14 cellular contexts compared by ENCODE assay signal in the genomic region with DNA sequence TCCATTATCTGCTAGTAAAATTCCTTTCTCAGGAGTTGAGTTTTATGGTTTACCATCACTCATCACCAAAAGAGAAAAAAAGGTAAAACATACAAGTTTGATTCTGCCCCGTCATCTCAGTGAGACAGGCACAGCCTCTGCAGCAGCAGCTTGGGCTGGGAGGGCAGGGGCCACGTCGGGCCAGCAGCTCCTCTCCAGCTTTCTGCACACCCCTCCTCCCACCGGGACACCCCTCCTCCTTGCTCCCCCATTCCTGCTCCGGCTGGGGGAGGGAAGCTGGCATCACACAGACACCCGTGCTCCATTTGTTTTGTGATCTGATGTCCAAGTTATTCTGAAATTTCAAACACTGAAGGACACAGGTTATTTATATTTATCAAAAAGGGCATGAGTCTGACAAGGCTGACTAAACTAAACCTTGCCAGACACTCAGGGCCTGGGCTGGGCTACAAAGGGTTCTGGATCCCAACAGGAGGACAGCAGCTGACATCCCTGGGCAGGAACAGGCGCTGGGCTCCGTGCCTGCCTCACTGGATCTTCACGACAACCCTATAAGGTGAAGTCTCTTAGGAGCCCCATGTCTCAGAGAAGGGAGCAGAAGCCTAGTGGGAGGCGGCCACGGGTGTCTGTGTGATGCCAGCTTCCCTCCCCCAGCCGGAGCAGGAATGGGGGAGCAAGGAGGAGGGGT.
A peak's percentile ranks its signal among the peaks of the same experiment; 100 is the strongest.
DNase-seq lines count a peak whose midpoint lies in the region; ATAC-seq, FAIRE-seq and TF ChIP-seq lines count a peak whose summit lies in the region.
"Had no signal": no experiment of that assay in that cellular context is flagged by ENCODE, and none has a peak within 500 bp of the region (broad histone marks: within the 10 kb centered on the region; RNA-seq: fewer than 3 reads in every experiment).

No MANE protein-coding gene starts in this region.

- H3K36me3 ChIP-seq in BLaER1 (0 out of 2 replicates have a peak, but pooled peaks cover 3% of the 10 kb centered on the region), adipocyte (ENCODE audit: control insufficient read depth, insufficient read depth, low read length, severe bottlenecking) (no peaks in the 10 kb centered on the region), left ventricle myocardium inferior (no peaks in the 10 kb centered on the region), prostate gland (no peaks in the 10 kb centered on the region)

- WGBS in prostate gland = 39% methylated on average over 11 of the region's 12 CpGs

- H3K4me1 ChIP-seq in BLaER1 (peaks cover 75% of the 10 kb centered on the region), adipocyte (ENCODE audit: control insufficient read depth, insufficient read depth, low read length) (peaks cover 25% of the 10 kb centered on the region), left ventricle myocardium inferior (peaks cover 63% of the 10 kb centered on the region), prostate gland (replicated peaks) (peaks cover 8% of the 10 kb centered on the region)

- peak overlapping the region; percentile 80 for H3K4me2 ChIP-seq in BLaER1
- H3K4me2 ChIP-seq: PC-9 had no signal

- H3K9ac ChIP-seq in BLaER1 = peak overlapping the region; percentile 65; the same call in 1 of the 2 replicates
- H3K9ac ChIP-seq in adipocyte (ENCODE audit: low read length) = peak overlapping the region; percentile 55

- H3K9me3 ChIP-seq in BLaER1 (no peaks in the 10 kb centered on the region), adipocyte (ENCODE audit: control insufficient read depth, low read length) (no peaks in the 10 kb centered on the region), left ventricle myocardium inferior (replicated peaks) (no peaks in the 10 kb centered on the region), prostate gland (no peaks in the 10 kb centered on the region)

- DNase-seq in adipocyte (ENCODE audit: low read depth) (no peak), left ventricle myocardium inferior (peak; percentile 83), prostate gland (ENCODE audit: low spot score) (no peak), frontal cortex (ENCODE audit: low spot score in 2 of 2) (no peak)
- DNase-seq: activated naive CD4-positive, alpha-beta T cell treated with Interleukin-2 at 50 U/mL for 16 hours; AML-193; NCI-H146; PC-9 had no signal

- H3K4me3 ChIP-seq in BLaER1 = no peak overlapping the region
- H3K4me3 ChIP-seq in adipocyte (ENCODE audit: low read length) = no peak overlapping the region
- H3K4me3 ChIP-seq in left ventricle myocardium inferior = peak overlapping the region; percentile 38
- no peak overlapping the region for H3K4me3 ChIP-seq in prostate gland
- H3K4me3 ChIP-seq: PC-9 had no signal

- TF ChIP-seq CTCF in left ventricle myocardium inferior (IDR thresholded peaks at IDR 0.05; ENCODE audit: borderline replicate concordance) (no peak), prostate gland (IDR thresholded peaks at IDR 0.05) (no peak)

- ATAC-seq in GM21786 (IDR thresholded peaks at IDR 0.05; ENCODE audit: unreplicated experiment) (no peak), HG03432 (IDR thresholded peaks at IDR 0.05; ENCODE audit: unreplicated experiment) (no peak), HG03457 (IDR thresholded peaks at IDR 0.05; ENCODE audit: unreplicated experiment) (no peak)

- no peaks in the 10 kb centered on the region for H3K27me3 ChIP-seq in BLaER1
- no peaks in the 10 kb centered on the region for H3K27me3 ChIP-seq in adipocyte (replicated peaks; ENCODE audit: control insufficient read depth, insufficient read depth, low read length)
- H3K27me3 ChIP-seq in left ventricle myocardium inferior (ENCODE audit: low read depth) = no peaks in the 10 kb centered on the region
- no peaks in the 10 kb centered on the region for H3K27me3 ChIP-seq in prostate gland (replicated peaks; ENCODE audit: insufficient read depth)

- H4K20me1 ChIP-seq in BLaER1 = peaks cover 46% of the 10 kb centered on the region

- intact Hi-C loops in left ventricle myocardium inferior (cut with micrococcal nuclease) = loop anchor here (10.0 kb wide), 1 partner anchor 65 kb away; no protein-coding TSS in a partner anchor
- intact Hi-C loops in prostate gland (cut with DNase I) = loop anchor here (5.0 kb wide), 1 partner anchor 68 kb away; no protein-coding TSS in a partner anchor

- no peak for FAIRE-seq in frontal cortex (lab: Jason Lieb, UNC)
- FAIRE-seq: islet of Langerhans had no signal

- H3K27ac ChIP-seq in BLaER1 (peak overlapping the region; percentile 73), left ventricle myocardium inferior (replicated peaks) (peak overlapping the region; percentile 95), prostate gland (peak overlapping the region; percentile 65 to 68)
- H3K27ac ChIP-seq: PC-9, VCaP had no signal

- no peak for TF ChIP-seq POLR2A in prostate gland (IDR thresholded peaks at IDR 0.05)
